2 cellular contexts compared by ENCODE assay signal in the genomic region with DNA sequence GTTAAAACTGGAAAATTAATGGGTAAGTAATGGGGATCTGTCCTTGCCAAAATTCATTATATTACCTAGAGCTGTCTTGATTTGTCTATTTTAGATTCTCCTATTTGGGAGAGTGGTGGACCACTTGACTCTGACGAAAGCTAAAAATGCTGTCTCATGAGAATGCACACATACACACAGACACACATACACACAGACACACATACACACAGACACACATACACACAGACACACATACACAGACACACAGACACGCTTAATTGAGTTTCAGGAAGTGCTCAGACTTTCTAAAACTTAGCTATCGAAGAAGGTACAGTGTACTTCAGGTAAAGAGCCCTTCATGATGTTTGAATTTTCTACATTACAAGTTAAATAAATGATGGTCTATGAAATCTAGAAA.
TF ChIP-seq lines count a peak whose summit lies in the region.

No MANE protein-coding gene starts in this region.

TF ChIP-seq in SK-N-SH, 30 proteins besides CTCF, POLR2A, EP300 and RAD21 (continued from another document):
- TF ChIP-seq RXRA (IDR thresholded peaks at IDR 0.05; ENCODE audit: borderline replicate concordance, low read depth) (no peak), TAF1 (IDR thresholded peaks at IDR 0.05; ENCODE audit: borderline replicate concordance, low read depth, low read length) (no peak), MEF2A (IDR thresholded peaks at IDR 0.05; ENCODE audit: borderline replicate concordance, low read depth) (no peak), NFIC (IDR thresholded peaks at IDR 0.05; ENCODE audit: borderline replicate concordance) (no peak), USF1 (IDR thresholded peaks at IDR 0.05; ENCODE audit: borderline replicate concordance, low read depth) (no peak), RFX5 (IDR thresholded peaks at IDR 0.05; ENCODE audit: low read length) (no peak)

TF ChIP-seq in SK-N-SH treated with all-trans-retinoic acid at 6 μM for 48 hours, 23 proteins besides CTCF, POLR2A, EP300 and RAD21 (continued from another document):
- no peak for TF ChIP-seq ESRRG (CRISPR knock-in tag; IDR thresholded peaks at IDR 0.05)
- TF ChIP-seq ARNTL (CRISPR knock-in tag; IDR thresholded peaks at IDR 0.05; ENCODE audit: borderline replicate concordance, low read depth) = no peak
- TF ChIP-seq ZNF8 (CRISPR knock-in tag; IDR thresholded peaks at IDR 0.05) = no peak
- TF ChIP-seq TOX (CRISPR knock-in tag; IDR thresholded peaks at IDR 0.05; ENCODE audit: borderline replicate concordance) = no peak
- no peak for TF ChIP-seq ZFP3 (CRISPR knock-in tag; IDR thresholded peaks at IDR 0.05)
- no peak for TF ChIP-seq ZNF70 (CRISPR knock-in tag; IDR thresholded peaks at IDR 0.05)
- TF ChIP-seq, protein P1, sequence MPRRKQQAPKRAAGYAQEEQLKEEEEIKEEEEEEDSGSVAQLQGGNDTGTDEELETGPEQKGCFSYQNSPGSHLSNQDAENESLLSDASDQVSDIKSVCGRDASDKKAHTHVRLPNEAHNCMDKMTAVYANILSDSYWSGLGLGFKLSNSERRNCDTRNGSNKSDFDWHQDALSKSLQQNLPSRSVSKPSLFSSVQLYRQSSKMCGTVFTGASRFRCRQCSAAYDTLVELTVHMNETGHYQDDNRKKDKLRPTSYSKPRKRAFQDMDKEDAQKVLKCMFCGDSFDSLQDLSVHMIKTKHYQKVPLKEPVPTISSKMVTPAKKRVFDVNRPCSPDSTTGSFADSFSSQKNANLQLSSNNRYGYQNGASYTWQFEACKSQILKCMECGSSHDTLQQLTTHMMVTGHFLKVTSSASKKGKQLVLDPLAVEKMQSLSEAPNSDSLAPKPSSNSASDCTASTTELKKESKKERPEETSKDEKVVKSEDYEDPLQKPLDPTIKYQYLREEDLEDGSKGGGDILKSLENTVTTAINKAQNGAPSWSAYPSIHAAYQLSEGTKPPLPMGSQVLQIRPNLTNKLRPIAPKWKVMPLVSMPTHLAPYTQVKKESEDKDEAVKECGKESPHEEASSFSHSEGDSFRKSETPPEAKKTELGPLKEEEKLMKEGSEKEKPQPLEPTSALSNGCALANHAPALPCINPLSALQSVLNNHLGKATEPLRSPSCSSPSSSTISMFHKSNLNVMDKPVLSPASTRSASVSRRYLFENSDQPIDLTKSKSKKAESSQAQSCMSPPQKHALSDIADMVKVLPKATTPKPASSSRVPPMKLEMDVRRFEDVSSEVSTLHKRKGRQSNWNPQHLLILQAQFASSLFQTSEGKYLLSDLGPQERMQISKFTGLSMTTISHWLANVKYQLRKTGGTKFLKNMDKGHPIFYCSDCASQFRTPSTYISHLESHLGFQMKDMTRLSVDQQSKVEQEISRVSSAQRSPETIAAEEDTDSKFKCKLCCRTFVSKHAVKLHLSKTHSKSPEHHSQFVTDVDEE (CRISPR knock-in tag; IDR thresholded peaks at IDR 0.05) = no peak
- TF ChIP-seq GLIS3 (CRISPR knock-in tag; IDR thresholded peaks at IDR 0.05) = no peak
- no peak for TF ChIP-seq SNAI2 (CRISPR knock-in tag; IDR thresholded peaks at IDR 0.05)
- no peak for TF ChIP-seq ISL1 (CRISPR knock-in tag; IDR thresholded peaks at IDR 0.05)
- no peak for TF ChIP-seq TCF4 (CRISPR knock-in tag; IDR thresholded peaks at IDR 0.05; ENCODE audit: borderline replicate concordance)
- no peak for TF ChIP-seq RARB (CRISPR knock-in tag; IDR thresholded peaks at IDR 0.05)
